Comparison of ENCODE assay signal across 8 cellular contexts in genomic region chr2:58427572-58428285, GRCh38.
DNase-seq lines count a peak whose midpoint lies in the region; ATAC-seq lines count a peak whose summit lies in the region.

No MANE protein-coding gene starts in this region.

- CTCF ChIA-PET in activated CD4-positive, alpha-beta T cell treated with anti-CD3 and anti-CD28 coated beads, Interleukin-2, amount 10 ng/mL, durations not matched to agents 7 days and 5 days (lab: Charles Lee) = no interaction called here

- POLR2A ChIA-PET in activated CD4-positive, alpha-beta T cell treated with anti-CD3 and anti-CD28 coated beads, Interleukin-2, amount 10 ng/mL, durations not matched to agents 7 days and 5 days (lab: Charles Lee) = no interaction called here

- peak overlapping the region in 6 of 7 experiments; percentile 11 to 39 (median 30) for H3K4me3 ChIP-seq in skin epidermis

- no peak overlapping the region for H3K27ac Mint-ChIP-seq in activated CD4-positive, alpha-beta T cell treated with anti-CD3 and anti-CD28 coated beads, Interleukin-2, amount 10 ng/mL, durations not matched to agents 7 days and 5 days
- no peak overlapping the region for H3K27ac Mint-ChIP-seq in immature natural killer cell

- H3K4me1 Mint-ChIP-seq in activated CD4-positive, alpha-beta T cell treated with anti-CD3 and anti-CD28 coated beads, Interleukin-2, amount 10 ng/mL, durations not matched to agents 7 days and 5 days = peaks cover 7% of the 10 kb centered on the region
- H3K4me1 Mint-ChIP-seq in immature natural killer cell = peaks cover 2 to 21% of the 10 kb centered on the region in 2 donors

- peaks cover 55% of the 10 kb centered on the region for H3K27me3 Mint-ChIP-seq in activated CD4-positive, alpha-beta T cell treated with anti-CD3 and anti-CD28 coated beads, Interleukin-2, amount 10 ng/mL, durations not matched to agents 7 days and 5 days
- peaks cover 3 to 16% (median 6%) of the 10 kb centered on the region in 3 donors for H3K27me3 Mint-ChIP-seq in immature natural killer cell (ENCODE audit: low read depth in 3 of 3)

- ATAC-seq in HG02571 (IDR thresholded peaks at IDR 0.05; ENCODE audit: unreplicated experiment) = no peak

- no peaks in the 10 kb centered on the region for H3K9me3 Mint-ChIP-seq in activated CD4-positive, alpha-beta T cell treated with anti-CD3 and anti-CD28 coated beads, Interleukin-2, amount 10 ng/mL, durations not matched to agents 7 days and 5 days
- H3K9me3 Mint-ChIP-seq in immature natural killer cell = peaks cover 0 to 5% (median 0%) of the 10 kb centered on the region in 6 donors

- H3K36me3 Mint-ChIP-seq in activated CD4-positive, alpha-beta T cell treated with anti-CD3 and anti-CD28 coated beads, Interleukin-2, amount 10 ng/mL, durations not matched to agents 7 days and 5 days (ENCODE audit: low read depth) = no peaks in the 10 kb centered on the region
- H3K36me3 Mint-ChIP-seq in immature natural killer cell = no peaks in the 10 kb centered on the region

- no peak overlapping the region for H3K27ac ChIP-seq in skin epidermis

- DNase-seq in activated CD4-positive, alpha-beta T cell treated with anti-CD3 and anti-CD28 coated beads, Interleukin-2, amount 10 ng/mL, durations not matched to agents 7 days and 5 days = no peak
- DNase-seq in activated CD4-positive, alpha-beta T cell treated with anti-CD3 and anti-CD28 coated beads for 1 hour = no peak
- peak; percentile 38 for DNase-seq in NCI-H1105 (lab: John Stamatoyannopoulos, UW)
- DNase-seq in amniotic epithelial cell (ENCODE audit: low read depth) = peak; percentile 52
- no peak for DNase-seq in immature natural killer cell
- no peak for DNase-seq in RPMI8226

- H3K4me3 Mint-ChIP-seq in activated CD4-positive, alpha-beta T cell treated with anti-CD3 and anti-CD28 coated beads, Interleukin-2, amount 10 ng/mL, durations not matched to agents 7 days and 5 days = peak overlapping the region; percentile 59
- H3K4me3 Mint-ChIP-seq in immature natural killer cell = peak overlapping the region in 4 of 5 donors; percentile 35 to 59 (median 50)

Comparison
In these comparisons a context has a peak if more than half of its experiments do, and no peak if none do; other contexts are left out.
1. DNase-seq: peak in NCI-H1105 (single experiment) and amniotic epithelial cell (single experiment); none in activated CD4-positive, alpha-beta T cell treated with anti-CD3 and anti-CD28 coated beads, Interleukin-2, amount 10 ng/mL, durations not matched to agents 7 days and 5 days (single experiment), activated CD4-positive, alpha-beta T cell treated with anti-CD3 and anti-CD28 coated beads for 1 hour (single experiment), immature natural killer cell (0 of 3) and RPMI8226 (single experiment).